ENCODE assay signal across 19 cellular contexts in genomic region chr5:96022971-96023370, GRCh38.
DNase-seq lines count a peak whose midpoint lies in the region; ATAC-seq and TF ChIP-seq lines count a peak whose summit lies in the region.
"Had no signal": no experiment of that assay in that cellular context is flagged by ENCODE, and none has a peak within 500 bp of the region (broad histone marks: within the 10 kb centered on the region; RNA-seq: fewer than 3 reads in every experiment).

No MANE protein-coding gene starts in this region.

- no peaks in the 10 kb centered on the region for H3K9me3 Mint-ChIP-seq in stimulated activated naive B cell treated with anti-CD40 and anti-IgM and Interleukin-4, amounts not matched to agents 10 μg/mL and 1 μg/mL and 100 μg/mL, for 72 hours
- H3K9me3 Mint-ChIP-seq: activated naive CD4-positive, alpha-beta T cell treated with anti-CD3 and anti-CD28 coated beads, Interleukin-2, amount 50 U/mL, for 72 hours had no signal

- in situ Hi-C loops in brain microvascular endothelial cell (cut with HindIII; ENCODE audit: low pct_ligation_motif_present, low sequenced_read_pairs), result no loop called here

- no peaks in the 10 kb centered on the region for H3K36me3 Mint-ChIP-seq in stimulated activated naive B cell treated with anti-CD40 and anti-IgM and Interleukin-4, amounts not matched to agents 10 μg/mL and 1 μg/mL and 100 μg/mL, for 72 hours
- H3K36me3 Mint-ChIP-seq: activated naive CD4-positive, alpha-beta T cell treated with anti-CD3 and anti-CD28 coated beads, Interleukin-2, amount 50 U/mL, for 72 hours; brain had no signal

- no peaks in the 10 kb centered on the region for H3K27me3 Mint-ChIP-seq in stimulated activated naive B cell treated with anti-CD40 and anti-IgM and Interleukin-4, amounts not matched to agents 10 μg/mL and 1 μg/mL and 100 μg/mL, for 72 hours
- H3K27me3 Mint-ChIP-seq: brain had no signal

- H3K4me1 ChIP-seq in osteoblast (ENCODE audit: insufficient read depth, low read length), result peaks cover 45% of the 10 kb centered on the region

- H3K4me2 ChIP-seq in osteoblast (ENCODE audit: insufficient read depth, low read length), result no peak overlapping the region
- H3K4me2 ChIP-seq: KMS-11 had no signal

- no peak overlapping the region for H3K4me3 Mint-ChIP-seq in stimulated activated naive B cell treated with anti-CD40 and anti-IgM and Interleukin-4, amounts not matched to agents 10 μg/mL and 1 μg/mL and 100 μg/mL, for 72 hours
- H3K4me3 Mint-ChIP-seq: brain had no signal

- H4K20me1 ChIP-seq in osteoblast (ENCODE audit: insufficient read depth, low read length), result no peaks in the 10 kb centered on the region

- H3K4me3 ChIP-seq in brain microvascular endothelial cell (ENCODE audit: low read depth, low read length) (no peak overlapping the region), osteoblast (ENCODE audit: insufficient read depth, low read length) (no peak overlapping the region)
- H3K4me3 ChIP-seq: mucosa of descending colon had no signal

- no peak overlapping the region for H3K27ac Mint-ChIP-seq in stimulated activated naive B cell treated with anti-CD40 and anti-IgM and Interleukin-4, amounts not matched to agents 10 μg/mL and 1 μg/mL and 100 μg/mL, for 72 hours
- H3K27ac Mint-ChIP-seq: activated naive CD4-positive, alpha-beta T cell treated with anti-CD3 and anti-CD28 coated beads, Interleukin-2, amount 50 U/mL, for 72 hours; brain had no signal

- H2AFZ ChIP-seq in osteoblast (ENCODE audit: low read length), result no peak overlapping the region

- ATAC-seq in stimulated activated naive B cell treated with anti-CD40 and anti-IgM and Interleukin-4, amounts not matched to agents 10 μg/mL and 1 μg/mL and 100 μg/mL, for 72 hours (replicated peaks), result no peak
- ATAC-seq: activated naive CD4-positive, alpha-beta T cell treated with anti-CD3 and anti-CD28 coated beads, Interleukin-2, amount 50 U/mL, for 72 hours; mucosa of descending colon had no signal

- TF ChIP-seq CTCF in brain microvascular endothelial cell (IDR thresholded peaks at IDR 0.05; ENCODE audit: low read depth, low read length, missing control alignments) (no peak), osteoblast (IDR thresholded peaks at IDR 0.05; ENCODE audit: extremely low read depth, low read depth, low read length) (no peak)

- no peaks in the 10 kb centered on the region for H3K79me2 ChIP-seq in osteoblast (ENCODE audit: insufficient read depth, low read length)

- H3K9me3 ChIP-seq in osteoblast (ENCODE audit: low read depth, low read length), result no peaks in the 10 kb centered on the region
- H3K9me3 ChIP-seq: mucosa of descending colon had no signal

- DNase-seq in CMK (ENCODE audit: low read depth), result peak; percentile 76
- DNase-seq in LHCN-M2 (ENCODE audit: low read depth), result peak; percentile 64
- no peak for DNase-seq in brain microvascular endothelial cell
- DNase-seq in osteoblast (ENCODE audit: insufficient read length, low spot score, missing footprints), result no peak
- DNase-seq in GF-D8 (lab: John Stamatoyannopoulos, UW), result no peak
- DNase-seq in activated CD4-positive, alpha-beta T cell treated with anti-CD3 and anti-CD28 coated beads for 4 hours, result no peak
- DNase-seq in DMS79 treated with DMSO at 0.1 percent for 48 hours (lab: John Stamatoyannopoulos, UW), result no peak
- DNase-seq in stimulated activated naive B cell treated with anti-CD40 and anti-IgM and Interleukin-4, amounts not matched to agents 10 μg/mL and 1 μg/mL and 100 μg/mL, for 72 hours, result no peak
- DNase-seq: ACHN; activated CD4-positive, alpha-beta T cell treated with anti-CD3 and anti-CD28 coated beads for 1 hour; C1 segment of cervical spinal cord; glutamatergic neuron; mucosa of descending colon; NCI-H1092; NCI-H510A; NK-92 treated with Interleukin-12 subunit alpha and Interleukin-12 subunit beta, amount 100 ng/mL, for 24 hours had no signal

- H3K36me3 ChIP-seq in brain microvascular endothelial cell (replicated peaks), result no peaks in the 10 kb centered on the region
- no peaks in the 10 kb centered on the region for H3K36me3 ChIP-seq in osteoblast (ENCODE audit: insufficient read depth, low read length)

- H3K27ac ChIP-seq in brain microvascular endothelial cell (peak overlapping the region; percentile 21), osteoblast (ENCODE audit: low read depth, low read length) (peak overlapping the region; percentile 52)
- H3K27ac ChIP-seq: KMS-11 had no signal

- H3K27me3 ChIP-seq in brain microvascular endothelial cell (replicated peaks), result no peaks in the 10 kb centered on the region
- H3K27me3 ChIP-seq in osteoblast (ENCODE audit: insufficient read depth, low read length), result no peaks in the 10 kb centered on the region

- H3K4me1 Mint-ChIP-seq in stimulated activated naive B cell treated with anti-CD40 and anti-IgM and Interleukin-4, amounts not matched to agents 10 μg/mL and 1 μg/mL and 100 μg/mL, for 72 hours, result peaks cover 0 to 2% of the 10 kb centered on the region in 2 donors
- H3K4me1 Mint-ChIP-seq: brain had no signal

Comparison
In these comparisons a context has a peak if more than half of its experiments do, and no peak if none do; other contexts are left out.
1. DNase-seq: peak in CMK (single experiment) and LHCN-M2 (single experiment); none in brain microvascular endothelial cell (single experiment), osteoblast (single experiment), GF-D8 (single experiment), activated CD4-positive, alpha-beta T cell treated with anti-CD3 and anti-CD28 coated beads for 4 hours (0 of 2), DMS79 treated with DMSO at 0.1 percent for 48 hours (single experiment) and stimulated activated naive B cell treated with anti-CD40 and anti-IgM and Interleukin-4, amounts not matched to agents 10 μg/mL and 1 μg/mL and 100 μg/mL, for 72 hours (single experiment).